In genomic region chr4:132227349-132228165, GRCh38 we compare ENCODE assay signal across 8 cellular contexts.
DNase-seq lines count a peak whose midpoint lies in the region; ATAC-seq and TF ChIP-seq lines count a peak whose summit lies in the region.

No MANE protein-coding gene starts in this region.

- H3K4me3 Mint-ChIP-seq in CD14-positive monocyte, result peak overlapping the region in 1 of 2 donors; percentile 47

- no peaks in the 10 kb centered on the region for H3K4me1 ChIP-seq in Peyer's patch

- no peaks in the 10 kb centered on the region for H3K4me1 Mint-ChIP-seq in CD14-positive monocyte

- no peak overlapping the region for H3K4me3 ChIP-seq in Peyer's patch
- H3K4me3 ChIP-seq in foreskin fibroblast (ENCODE audit: low read depth in 1 of 2, low read length in 2 of 2), result no peak overlapping the region

- H3K27ac ChIP-seq in Peyer's patch, result no peak overlapping the region

- H3K27ac Mint-ChIP-seq in CD14-positive monocyte, result no peak overlapping the region

- H3K27me3 ChIP-seq in Peyer's patch, result no peaks in the 10 kb centered on the region

- H3K9me3 Mint-ChIP-seq in CD14-positive monocyte, result peaks cover 0 to 10% (median 4%) of the 10 kb centered on the region in 7 donors

- peak; percentile 33 for DNase-seq in ACHN
- peak in 2 of 3 donors; percentile 43 to 54 for DNase-seq in Peyer's patch
- peak; percentile 2 to 48 for DNase-seq in foreskin fibroblast
- DNase-seq in NCI-H2081 treated with DMSO at 0.1 percent for 48 hours (lab: John Stamatoyannopoulos, UW), result no peak
- DNase-seq in GF-D8 (lab: John Stamatoyannopoulos, UW), result no peak
- DNase-seq in NCI-H2107 treated with DMSO at 0.1 percent for 48 hours (lab: John Stamatoyannopoulos, UW; ENCODE audit: unreplicated experiment), result no peak
- no peak for DNase-seq in CD14-positive monocyte (ENCODE audit: low spot score)

- no peaks in the 10 kb centered on the region for H3K36me3 ChIP-seq in Peyer's patch

- intact Hi-C loops in CD14-positive monocyte (cut with micrococcal nuclease), result no loop called here

- no peaks in the 10 kb centered on the region for H3K36me3 Mint-ChIP-seq in CD14-positive monocyte

- no peaks in the 10 kb centered on the region for H3K27me3 Mint-ChIP-seq in CD14-positive monocyte (ENCODE audit: low read depth in 3 of 3)

- peak in 1 of 6 experiments; percentile 18 for TF ChIP-seq CTCF in Peyer's patch (IDR thresholded peaks at IDR 0.05)
- peak; percentile 22 for TF ChIP-seq CTCF in foreskin fibroblast (IDR thresholded peaks at IDR 0.05; ENCODE audit: low read depth, low read length)
- no peak for TF ChIP-seq CTCF in CD14-positive monocyte (IDR thresholded peaks at IDR 0.05)

- H3K9me3 ChIP-seq in Peyer's patch, result peaks cover 0 to 6% (median 0%) of the 10 kb centered on the region in 4 donors

- peak; percentile 75 for ATAC-seq in GM19372 (IDR thresholded peaks at IDR 0.05; ENCODE audit: low read depth, unreplicated experiment)

- in situ Hi-C loops in ACHN (cut with HindIII; ENCODE audit: low pct_ligation_motif_present, low pct_unique_long_range_greater_than_20kb, low sequenced_read_pairs), result no loop called here

- no peak for TF ChIP-seq POLR2A in Peyer's patch (IDR thresholded peaks at IDR 0.05)

Comparison
In these comparisons a context has a peak if more than half of its experiments do, and no peak if none do; other contexts are left out.
1. DNase-seq: peak in ACHN (single experiment), Peyer's patch (2 of 3) and foreskin fibroblast (2 of 2); none in NCI-H2081 treated with DMSO at 0.1 percent for 48 hours (single experiment), GF-D8 (single experiment), NCI-H2107 treated with DMSO at 0.1 percent for 48 hours (single experiment) and CD14-positive monocyte (single experiment).